Comparison of ENCODE assay signal across 13 cellular contexts in the genomic region with DNA sequence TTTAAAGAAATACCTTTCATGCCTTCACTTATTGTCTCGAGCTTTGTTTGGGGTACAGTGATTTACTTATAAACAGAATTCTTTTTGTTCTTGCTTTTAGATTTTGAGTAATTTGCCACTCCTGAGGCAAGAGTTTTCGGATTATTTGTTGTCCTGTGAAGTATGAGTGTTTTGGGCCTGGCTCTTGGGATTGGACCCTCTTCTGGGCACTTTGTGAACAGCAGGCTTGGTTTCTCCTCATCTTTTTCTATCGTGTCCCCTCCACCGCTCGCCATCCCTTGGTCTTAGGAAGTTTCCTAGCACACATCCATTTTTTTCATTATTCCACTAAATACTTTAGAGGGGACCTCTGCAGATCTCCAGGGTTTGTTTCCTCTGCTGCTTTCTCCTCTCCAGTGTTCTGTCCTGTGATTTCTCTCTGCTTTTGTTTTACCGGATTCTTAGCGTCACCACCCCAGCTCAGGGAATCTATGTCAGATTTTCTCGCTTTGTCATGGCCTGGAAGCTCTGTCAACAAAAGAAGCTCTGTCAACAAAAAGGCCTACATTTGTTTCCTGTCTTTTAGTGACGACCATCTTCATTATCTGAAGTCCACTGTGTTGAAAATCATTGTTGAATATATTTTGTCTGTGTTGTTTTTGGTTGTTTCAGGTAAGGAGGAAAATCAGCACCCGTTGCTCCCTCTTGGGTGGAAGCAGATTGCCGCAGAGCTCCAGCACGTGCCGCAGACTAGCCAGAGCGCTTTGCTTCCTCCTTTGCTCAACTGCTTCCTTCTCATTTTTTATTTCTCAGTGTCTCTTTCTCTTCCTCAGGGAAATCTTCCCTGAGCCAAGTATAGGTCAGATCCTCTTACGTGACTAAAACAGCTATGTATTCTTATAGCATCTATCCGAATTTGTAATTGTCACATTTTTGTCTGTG. TPM values are rescaled to one million over a fixed set of nuclear protein-coding genes. Genes with fewer than 3 reads are reported as not detected.
DNase-seq lines count a peak whose midpoint lies in the region; ATAC-seq and TF ChIP-seq lines count a peak whose summit lies in the region.
"Had no signal": no experiment of that assay in that cellular context is flagged by ENCODE, and none has a peak within 500 bp of the region (broad histone marks: within the 10 kb centered on the region; RNA-seq: fewer than 3 reads in every experiment).

No MANE protein-coding gene starts in this region.

- H3K9ac ChIP-seq in HUES6 (ENCODE audit: low read length): no peak overlapping the region
- H3K9ac ChIP-seq: KMS-11 had no signal

- H3K27me3 ChIP-seq in HUES6 (ENCODE audit: control insufficient read depth, insufficient read depth, low read length): no peaks in the 10 kb centered on the region
- H3K27me3 ChIP-seq: right atrium auricular region had no signal

- no peak for ATAC-seq in GM18517 (IDR thresholded peaks at IDR 0.05; ENCODE audit: unreplicated experiment)
- ATAC-seq: stimulated activated naive B cell treated with anti-CD40 and anti-IgM and Interleukin-4, amounts not matched to agents 10 μg/mL and 1 μg/mL and 100 μg/mL, for 72 hours had no signal

- H3K36me3 ChIP-seq in HUES6 (ENCODE audit: control insufficient read depth, insufficient read depth, low read length): no peaks in the 10 kb centered on the region
- H3K36me3 ChIP-seq: right atrium auricular region had no signal

- no peaks in the 10 kb centered on the region for H3K9me3 ChIP-seq in HUES6 (ENCODE audit: control insufficient read depth, insufficient read depth, low read depth, low read length)
- H3K9me3 ChIP-seq: right atrium auricular region had no signal

- H3K4me1 ChIP-seq in HUES6 (ENCODE audit: control insufficient read depth, insufficient read depth, low read length): peaks cover 3% of the 10 kb centered on the region; the same call in 1 of the 2 replicates
- H3K4me1 ChIP-seq: right atrium auricular region had no signal

- DNase-seq in D341Med (ENCODE audit: low spot score) (peak; percentile 43), astrocyte of the cerebellum (ENCODE audit: low read depth) (no peak), left kidney (ENCODE audit: low read depth, low spot score) (peak; percentile 29), CD1c-positive myeloid dendritic cell (ENCODE audit: extremely low spot score) (no peak), NCI-H774 (lab: John Stamatoyannopoulos, UW) (no peak), cardiac septum (ENCODE audit: low spot score) (no peak)
- DNase-seq: activated naive CD4-positive, alpha-beta T cell treated with anti-CD3 and anti-CD28 coated beads for 36 hours; stimulated activated naive B cell treated with anti-CD40 and anti-IgM and Interleukin-4, amounts not matched to agents 10 μg/mL and 1 μg/mL and 100 μg/mL, for 72 hours had no signal

- intact Hi-C loops in cardiac septum (cut with DNase I): no loop called here

- peak; percentile 51 for TF ChIP-seq CTCF in astrocyte of the cerebellum (IDR thresholded peaks at IDR 0.05; ENCODE audit: low read depth, low read length, missing control alignments)

- no peak overlapping the region for H3K27ac ChIP-seq in HUES6 (ENCODE audit: low read depth, low read length)
- H3K27ac ChIP-seq: KMS-11, right atrium auricular region had no signal

- peak overlapping the region; percentile 37 for H3K4me3 ChIP-seq in HUES6 (ENCODE audit: low read depth, low read length)
- H3K4me3 ChIP-seq in astrocyte of the cerebellum (ENCODE audit: low read depth, low read length): no peak overlapping the region
- H3K4me3 ChIP-seq: right atrium auricular region had no signal

- in situ Hi-C loops in astrocyte of the cerebellum (cut with HindIII; ENCODE audit: low sequenced_read_pairs): no loop called here

RNA-seq across cellular contexts. Expression of a gene that starts 27.8 kb away (rescaled TPM):
- not detected for total RNA-seq in cardiac septum
- total RNA-seq: activated naive CD4-positive, alpha-beta T cell treated with anti-CD3 and anti-CD28 coated beads for 36 hours; right atrium auricular region; T-helper 2 cell treated with Interferon-gamma antibody and Interleukin-4, amounts not matched to agents 100 ng/mL and 5 ng/mL, for 36 hours had no signal

Comparison
In these comparisons a context has a peak if more than half of its experiments do, and no peak if none do; other contexts are left out.
1. DNase-seq: peak in D341Med (single experiment) and left kidney (single experiment); none in astrocyte of the cerebellum (single experiment), CD1c-positive myeloid dendritic cell (single experiment), NCI-H774 (single experiment) and cardiac septum (single experiment).